ENCODE assay signal across 11 cellular contexts in genomic region chr12:111546758-111547383, GRCh38. TPM values are rescaled to one million over a fixed set of nuclear protein-coding genes. Genes with fewer than 3 reads are reported as not detected.
A peak's percentile ranks its signal among the peaks of the same experiment; 100 is the strongest.
DNase-seq lines count a peak whose midpoint lies in the region; ATAC-seq lines count a peak whose summit lies in the region.
"Had no signal": no experiment of that assay in that cellular context is flagged by ENCODE, and none has a peak within 500 bp of the region (broad histone marks: within the 10 kb centered on the region; RNA-seq: fewer than 3 reads in every experiment).

No MANE protein-coding gene starts in this region.

- no peak overlapping the region for H3K4me3 ChIP-seq in H7 (ENCODE audit: insufficient read depth, low read depth, low read length)
- H3K4me3 ChIP-seq: right atrium auricular region had no signal

- peak; percentile 90 to 93 for ATAC-seq in activated T-cell treated with anti-CD3 and anti-CD28 coated beads, Interleukin-2, amount 50 U/mL, for 4 hours
- ATAC-seq in effector memory CD8-positive, alpha-beta T cell (replicated peaks), result peak; percentile 44
- ATAC-seq in stimulated activated naive B cell treated with anti-CD40 and anti-IgM and Interleukin-4, amounts not matched to agents 10 μg/mL and 1 μg/mL and 100 μg/mL, for 72 hours (replicated peaks), result peak; percentile 62 to 75
- ATAC-seq in GM21447 (IDR thresholded peaks at IDR 0.05; ENCODE audit: unreplicated experiment), result no peak

- peaks cover 15% of the 10 kb centered on the region for H3K4me1 Mint-ChIP-seq in activated T-cell treated with anti-CD3 and anti-CD28 coated beads, Interleukin-2, amount 50 U/mL, for 4 hours (ENCODE audit: low read depth)
- peaks cover 2 to 5% of the 10 kb centered on the region in 2 donors for H3K4me1 Mint-ChIP-seq in effector memory CD8-positive, alpha-beta T cell (ENCODE audit: low read depth in 2 of 2)
- H3K4me1 Mint-ChIP-seq in stimulated activated naive B cell treated with anti-CD40 and anti-IgM and Interleukin-4, amounts not matched to agents 10 μg/mL and 1 μg/mL and 100 μg/mL, for 72 hours, result peaks cover 5 to 6% of the 10 kb centered on the region in 2 donors

- H3K36me3 Mint-ChIP-seq in activated T-cell treated with anti-CD3 and anti-CD28 coated beads, Interleukin-2, amount 50 U/mL, for 4 hours (ENCODE audit: insufficient read depth), result peaks cover 34% of the 10 kb centered on the region
- H3K36me3 Mint-ChIP-seq in effector memory CD8-positive, alpha-beta T cell (ENCODE audit: insufficient read depth), result peaks cover 51% of the 10 kb centered on the region
- peaks cover 22 to 38% of the 10 kb centered on the region in 2 donors for H3K36me3 Mint-ChIP-seq in stimulated activated naive B cell treated with anti-CD40 and anti-IgM and Interleukin-4, amounts not matched to agents 10 μg/mL and 1 μg/mL and 100 μg/mL, for 72 hours

- peak; percentile 67 for DNase-seq in activated effector memory CD4-positive, alpha-beta T cell treated with anti-CD3 and anti-CD28 coated beads, Interleukin-2, amount 50 U/mL, for 16 hours
- no peak for DNase-seq in activated effector memory CD4-positive, alpha-beta T cell treated with Interleukin-2 at 50 U/mL for 16 hours
- no peak for DNase-seq in activated T-cell treated with anti-CD3 and anti-CD28 coated beads, Interleukin-2, amount 50 U/mL, for 4 hours
- DNase-seq in effector memory CD8-positive, alpha-beta T cell, result no peak
- DNase-seq in stimulated activated naive B cell treated with anti-CD40 and anti-IgM and Interleukin-4, amounts not matched to agents 10 μg/mL and 1 μg/mL and 100 μg/mL, for 72 hours, result no peak
- no peak for DNase-seq in H7
- no peak for DNase-seq in NCI-H526 treated with DMSO at 0.1 percent for 48 hours (lab: John Stamatoyannopoulos, UW)
- DNase-seq: DMS79, NCI-H2107 had no signal

- H3K4me3 Mint-ChIP-seq in activated T-cell treated with anti-CD3 and anti-CD28 coated beads, Interleukin-2, amount 50 U/mL, for 4 hours, result peak overlapping the region; percentile 1
- H3K4me3 Mint-ChIP-seq in effector memory CD8-positive, alpha-beta T cell, result no peak overlapping the region
- H3K4me3 Mint-ChIP-seq in stimulated activated naive B cell treated with anti-CD40 and anti-IgM and Interleukin-4, amounts not matched to agents 10 μg/mL and 1 μg/mL and 100 μg/mL, for 72 hours, result no peak overlapping the region

- H3K9me3 Mint-ChIP-seq in activated T-cell treated with anti-CD3 and anti-CD28 coated beads, Interleukin-2, amount 50 U/mL, for 4 hours, result no peaks in the 10 kb centered on the region
- no peaks in the 10 kb centered on the region for H3K9me3 Mint-ChIP-seq in effector memory CD8-positive, alpha-beta T cell
- H3K9me3 Mint-ChIP-seq in stimulated activated naive B cell treated with anti-CD40 and anti-IgM and Interleukin-4, amounts not matched to agents 10 μg/mL and 1 μg/mL and 100 μg/mL, for 72 hours, result no peaks in the 10 kb centered on the region

- H3K27ac Mint-ChIP-seq in effector memory CD8-positive, alpha-beta T cell, result peak overlapping the region; percentile 1 to 11
- no peak overlapping the region for H3K27ac Mint-ChIP-seq in stimulated activated naive B cell treated with anti-CD40 and anti-IgM and Interleukin-4, amounts not matched to agents 10 μg/mL and 1 μg/mL and 100 μg/mL, for 72 hours

- H3K27me3 ChIP-seq in H7 (ENCODE audit: control insufficient read depth, insufficient read depth, low read length), result no peaks in the 10 kb centered on the region
- H3K27me3 ChIP-seq: right atrium auricular region had no signal

- H3K36me3 ChIP-seq in H7 (replicated peaks; ENCODE audit: control insufficient read depth, insufficient read depth, low read length), result peaks cover 2% of the 10 kb centered on the region

- no peaks in the 10 kb centered on the region for H3K27me3 Mint-ChIP-seq in activated T-cell treated with anti-CD3 and anti-CD28 coated beads, Interleukin-2, amount 50 U/mL, for 4 hours (ENCODE audit: low read depth)
- no peaks in the 10 kb centered on the region for H3K27me3 Mint-ChIP-seq in effector memory CD8-positive, alpha-beta T cell
- H3K27me3 Mint-ChIP-seq in stimulated activated naive B cell treated with anti-CD40 and anti-IgM and Interleukin-4, amounts not matched to agents 10 μg/mL and 1 μg/mL and 100 μg/mL, for 72 hours, result no peaks in the 10 kb centered on the region

RNA-seq across cellular contexts. Expression of gene ATXN2, which starts 52.2 kb away (rescaled TPM):
- 10 to 100 TPM; 32.3 to 34.8 (median 34.2) TPM for total RNA-seq in activated T-cell treated with anti-CD3 and anti-CD28 coated beads, Interleukin-2, amount 50 U/mL, for 4 hours
- total RNA-seq in H7 (2014; rRNA removed; shearing (Covaris generic)), result 14.4 and 28.7 TPM in 2 replicates
